ENCODE assay signal across 8 cellular contexts in the genomic region with DNA sequence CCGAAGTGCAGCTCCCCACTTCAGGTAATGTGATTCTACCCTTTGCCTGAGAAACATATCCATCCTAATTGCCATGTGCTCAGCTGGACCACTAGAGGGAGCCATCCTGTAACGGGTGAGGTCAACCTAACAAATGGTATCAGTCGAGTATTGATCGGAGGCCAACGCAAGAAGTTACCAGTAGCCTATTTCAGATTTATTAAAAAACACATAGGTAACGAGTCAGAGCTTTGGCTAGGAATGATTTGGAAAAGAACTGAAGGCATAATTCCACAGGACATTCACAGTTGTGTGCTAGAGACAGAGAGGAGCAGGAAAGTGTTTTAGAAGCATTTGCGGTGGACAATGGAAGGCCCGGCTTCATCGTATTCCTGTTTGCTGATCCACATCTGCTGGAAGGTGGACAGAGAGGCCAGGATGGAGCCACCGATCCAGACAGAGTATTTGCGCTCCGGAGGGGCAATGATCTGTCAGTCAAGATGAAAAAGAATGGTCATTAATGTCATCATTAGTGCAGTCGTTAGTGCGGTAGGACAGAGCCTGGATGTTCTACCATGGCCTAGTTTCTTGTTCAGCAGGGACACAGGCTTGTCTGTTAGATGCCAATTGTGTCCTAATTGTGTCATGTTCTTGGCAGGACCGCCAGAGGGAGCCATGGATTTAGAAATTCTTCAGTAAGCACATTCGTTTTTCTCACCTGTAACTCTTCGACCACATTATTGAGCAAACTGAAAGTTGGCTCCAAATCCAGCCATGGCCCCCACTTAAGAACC. TPM values are rescaled to one million over a fixed set of nuclear protein-coding genes. Genes with fewer than 3 reads are reported as not detected.
DNase-seq lines count a peak whose midpoint lies in the region; ATAC-seq lines count a peak whose summit lies in the region.

No MANE protein-coding gene starts in this region.

- no peaks in the 10 kb centered on the region for H3K27me3 ChIP-seq in CD4-positive, CD25-positive, alpha-beta regulatory T cell (ENCODE audit: control insufficient read depth, insufficient read depth, low read length)

- intact Hi-C loops in left ventricle myocardium superior (cut with micrococcal nuclease), result loop anchor here (2.0 to 5.0 kb wide), 2 partner anchors 52 to 277 kb away; no protein-coding TSS in a partner anchor

- peaks cover 12 to 27% (median 17%) of the 10 kb centered on the region in 4 donors for H3K4me1 Mint-ChIP-seq in CD4-positive, CD25-positive, alpha-beta regulatory T cell
- peaks cover 26% of the 10 kb centered on the region for H3K4me1 Mint-ChIP-seq in T-helper 17 cell

- H3K9me3 Mint-ChIP-seq in CD4-positive, CD25-positive, alpha-beta regulatory T cell, result no peaks in the 10 kb centered on the region

- peak; percentile 59 to 90 (median 78) for DNase-seq in CD4-positive, CD25-positive, alpha-beta regulatory T cell
- DNase-seq in NCI-H1436 (lab: John Stamatoyannopoulos, UW), result peak; percentile 69
- DNase-seq in T-helper 17 cell, result peak; percentile 36 to 58 (median 49)
- peak in 48 of 56 donors; percentile 8 to 85 (median 45) for DNase-seq in amygdala (lab: John Stamatoyannopoulos, UW)
- DNase-seq in left ventricle myocardium superior, result peak; percentile 72
- DNase-seq in retina, result peak; percentile 76

- ATAC-seq in CD4-positive, CD25-positive, alpha-beta regulatory T cell (ENCODE audit: low read depth in 2 of 2), result peak; percentile 70 to 75
- ATAC-seq in GM21526 (IDR thresholded peaks at IDR 0.05; ENCODE audit: low FRiP score, unreplicated experiment), result peak; percentile 48
- ATAC-seq in T-helper 17 cell, result peak; percentile 85
- ATAC-seq in left ventricle myocardium superior, result peak; percentile 73
- no peak for ATAC-seq in GM18868 (IDR thresholded peaks at IDR 0.05; ENCODE audit: unreplicated experiment)

- H3K9me3 ChIP-seq in CD4-positive, CD25-positive, alpha-beta regulatory T cell (ENCODE audit: control insufficient read depth in 2 of 2, low read length in 2 of 2), result no peaks in the 10 kb centered on the region
- no peaks in the 10 kb centered on the region for H3K9me3 ChIP-seq in T-helper 17 cell (ENCODE audit: control insufficient read depth, low read length, poor library complexity, severe bottlenecking)

- H3K36me3 Mint-ChIP-seq in CD4-positive, CD25-positive, alpha-beta regulatory T cell, result peaks cover 28% of the 10 kb centered on the region
- peaks cover 5% of the 10 kb centered on the region for H3K36me3 Mint-ChIP-seq in T-helper 17 cell (ENCODE audit: low read depth)

- peak overlapping the region; percentile 48 for H3K4me3 ChIP-seq in CD4-positive, CD25-positive, alpha-beta regulatory T cell (ENCODE audit: low read depth, low read length)

- H3K4me1 ChIP-seq in CD4-positive, CD25-positive, alpha-beta regulatory T cell (ENCODE audit: control insufficient read depth, insufficient read depth, low read length, poor library complexity, severe bottlenecking), result peaks cover 11% of the 10 kb centered on the region

- H3K27ac ChIP-seq in CD4-positive, CD25-positive, alpha-beta regulatory T cell (ENCODE audit: insufficient read depth, low read length, poor library complexity, severe bottlenecking), result peak overlapping the region; percentile 47

- H3K27ac Mint-ChIP-seq in CD4-positive, CD25-positive, alpha-beta regulatory T cell, result peak overlapping the region; percentile 14 to 92 (median 90)
- H3K27ac Mint-ChIP-seq in T-helper 17 cell, result peak overlapping the region; percentile 85

- H3K27me3 Mint-ChIP-seq in CD4-positive, CD25-positive, alpha-beta regulatory T cell, result no peaks in the 10 kb centered on the region
- no peaks in the 10 kb centered on the region for H3K27me3 Mint-ChIP-seq in T-helper 17 cell

- peaks cover 25% of the 10 kb centered on the region for H3K36me3 ChIP-seq in CD4-positive, CD25-positive, alpha-beta regulatory T cell (ENCODE audit: control insufficient read depth, insufficient read depth, low read length)

- H3K4me3 Mint-ChIP-seq in CD4-positive, CD25-positive, alpha-beta regulatory T cell, result peak overlapping the region; percentile 4 to 48 (median 26)
- peak overlapping the region; percentile 90 for H3K4me3 Mint-ChIP-seq in T-helper 17 cell

RNA-seq across cellular contexts. Expression of a gene that starts 17.5 kb away (rescaled TPM):
- 26.2 TPM for total RNA-seq in CD4-positive, CD25-positive, alpha-beta regulatory T cell
- 10 to 100 TPM; 37.0 to 65.9 (median 55.9) TPM for polyA plus RNA-seq in CD4-positive, CD25-positive, alpha-beta regulatory T cell
- total RNA-seq in T-helper 17 cell (1 to 10 TPM; 3.8 to 4.6 TPM), left ventricle myocardium superior (53.5 TPM)

RNA-seq across cellular contexts. Expression of a gene that starts 55.0 kb away (rescaled TPM):
- total RNA-seq in CD4-positive, CD25-positive, alpha-beta regulatory T cell, result 40.5 TPM
- 10 to 100 TPM; 12.2 to 15.3 (median 13.9) TPM for polyA plus RNA-seq in CD4-positive, CD25-positive, alpha-beta regulatory T cell
- total RNA-seq in T-helper 17 cell (10 to 100 TPM; 20.7 to 32.3 TPM), left ventricle myocardium superior (2.4 TPM)

RNA-seq across cellular contexts. Expression of a gene that starts 55.5 kb away (rescaled TPM):
- total RNA-seq in CD4-positive, CD25-positive, alpha-beta regulatory T cell, result 169 TPM
- 100 to 1,000 TPM in 3 of 4 donors, 10 to 100 TPM in 1; 84.3 to 141 (median 113) TPM for polyA plus RNA-seq in CD4-positive, CD25-positive, alpha-beta regulatory T cell
- total RNA-seq in T-helper 17 cell (10 to 100 TPM; 80.0 to 82.8 TPM), left ventricle myocardium superior (4.0 TPM)

Comparison
In these comparisons a context has a peak if more than half of its experiments do, and no peak if none do; other contexts are left out.
1. RNA of a gene that starts 55.5 kb away (total RNA-seq): 169 TPM in CD4-positive, CD25-positive, alpha-beta regulatory T cell (single experiment) and 80.0 to 82.8 TPM in T-helper 17 cell; 4.0 TPM in left ventricle myocardium superior (single experiment); every median in the first group is over 10 times any median in the second.
2. Peak in every context shown above with its lines, with median percentiles within 50 percentile points of each other: DNase-seq.